8 cellular contexts compared by ENCODE assay signal in the genomic region with DNA sequence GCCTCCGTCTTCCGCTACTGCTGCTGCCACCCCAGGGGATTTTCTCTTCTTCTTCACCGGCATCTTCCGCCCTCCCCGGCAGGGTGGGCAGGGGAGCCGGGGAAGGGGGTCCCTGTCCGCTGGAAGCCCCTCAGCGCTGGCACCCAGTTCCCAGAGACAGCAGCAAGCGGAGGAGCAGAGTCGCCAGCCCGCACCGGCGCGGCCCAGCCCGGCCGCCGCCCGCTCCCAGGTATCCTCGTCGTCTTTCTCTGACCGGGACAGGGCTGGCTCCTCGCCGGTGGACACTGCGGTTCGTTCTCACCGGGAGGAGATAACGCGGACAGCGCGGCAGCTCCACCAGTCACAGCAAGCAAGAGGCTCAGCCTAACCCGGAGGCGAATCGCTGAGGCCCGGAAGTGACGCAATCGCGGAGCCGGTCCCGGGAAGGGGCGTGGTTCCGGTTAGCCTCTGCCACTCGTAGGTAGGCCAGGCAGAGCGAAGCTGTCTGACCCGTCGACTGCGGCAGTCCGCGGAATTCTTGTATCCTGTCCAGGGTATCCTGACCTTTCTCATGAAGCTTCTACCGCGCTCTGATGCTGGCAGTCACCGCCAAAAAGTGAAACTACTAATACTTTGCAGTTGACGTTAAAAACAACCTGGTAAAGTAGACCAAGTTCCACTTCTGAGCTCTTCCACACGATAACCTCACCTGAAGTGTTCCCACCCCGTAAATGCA. TPM values are rescaled to one million over a fixed set of nuclear protein-coding genes. Genes with fewer than 3 reads are reported as not detected.
DNase-seq lines count a peak whose midpoint lies in the region; ATAC-seq, FAIRE-seq and TF ChIP-seq lines count a peak whose summit lies in the region.

A gene (minus strand): TSS at position 351 of the 715 bp plus-strand sequence. CDS start 288 bp downstream, at position 63.

- H3K27me3 ChIP-seq in right atrium auricular region (no peaks in the 10 kb centered on the region), psoas muscle (ENCODE audit: insufficient read depth in 3 of 3, low read length in 2 of 3) (peaks cover 0 to 16% (median 2%) of the 10 kb centered on the region in 3 donors)

- TF ChIP-seq CTCF in right atrium auricular region (IDR thresholded peaks at IDR 0.05) (no peak), psoas muscle (IDR thresholded peaks at IDR 0.05) (no peak)

- H3K27ac ChIP-seq in right atrium auricular region, result peak within 1 kb of the TSS; percentile 88 to 92
- H3K27ac ChIP-seq in psoas muscle, result peak within 1 kb of the TSS; percentile 89

- DNase-seq in NCI-H187 treated with DMSO at 0.1 percent for 48 hours (lab: John Stamatoyannopoulos, UW) (peak; percentile 27), anterior cingulate cortex (lab: John Stamatoyannopoulos, UW) (peak; percentile 28 to 97 (median 93)), right atrium auricular region (ENCODE audit: low spot score) (peak; percentile 98), psoas muscle (peak; percentile 95 to 98), urothelium cell line (ENCODE audit: low spot score) (peak; percentile 97)

- FAIRE-seq in urothelium cell line (lab: Jason Lieb, UNC), result peak; percentile 86

- intact Hi-C loops in T-helper 2 cell treated with Interferon-gamma antibody and Interleukin-4, amounts not matched to agents 100 ng/mL and 5 ng/mL, for 36 hours (cut with micrococcal nuclease), result loop anchor here (1.0 to 5.0 kb wide), 4 partner anchors 17 to 56 kb away; a partner anchor contains a TSS
- intact Hi-C loops in psoas muscle (cut with DNase I), result no loop called here

- peaks cover 0 to 28% of the 10 kb centered on the region in 2 donors for H3K4me1 ChIP-seq in right atrium auricular region
- peaks cover 24% of the 10 kb centered on the region for H3K4me1 ChIP-seq in psoas muscle

- H3K9me3 ChIP-seq in right atrium auricular region (no peaks in the 10 kb centered on the region), psoas muscle (no peaks in the 10 kb centered on the region)

- 0% methylated on average over 52 to 54 of the region's 54 CpGs for WGBS in psoas muscle, 3 donors

- no peaks in the 10 kb centered on the region for H3K36me3 ChIP-seq in right atrium auricular region
- H3K36me3 ChIP-seq in psoas muscle (ENCODE audit: insufficient read depth in 1 of 2, low read depth in 1 of 2), result peaks cover 0 to 18% of the 10 kb centered on the region in 2 donors

- ATAC-seq in GM18499 (IDR thresholded peaks at IDR 0.05; ENCODE audit: insufficient read depth, unreplicated experiment) (peak; percentile 98), HG02943 (IDR thresholded peaks at IDR 0.05; ENCODE audit: low read depth, unreplicated experiment) (peak; percentile 100), psoas muscle (peak; percentile 100)

- H3K4me3 ChIP-seq in right atrium auricular region (peak within 1 kb of the TSS; percentile 95 to 98), psoas muscle (peak within 1 kb of the TSS; percentile 98)

RNA-seq across cellular contexts. Expression of the gene that starts here (rescaled TPM):
- 30.7 and 31.8 TPM in 2 replicates for total RNA-seq in T-helper 2 cell treated with Interferon-gamma antibody and Interleukin-4, amounts not matched to agents 100 ng/mL and 5 ng/mL, for 36 hours
- 10 to 100 TPM; 25.5 to 28.7 TPM for total RNA-seq in right atrium auricular region
- 10 to 100 TPM; 19.5 to 27.0 (median 25.9) TPM for total RNA-seq in psoas muscle
- polyA plus RNA-seq in psoas muscle, result 10 to 100 TPM; 22.2 to 58.7 (median 58.1) TPM

Comparison
In these comparisons a context has a peak if more than half of its experiments do, and no peak if none do; other contexts are left out.
1. Peak in every context shown above with its lines: DNase-seq, ATAC-seq, H3K4me3 ChIP-seq and H3K27ac ChIP-seq.
2. DNase-seq: peak in every context shown above with its lines; median percentile 98 in right atrium auricular region; 97 in urothelium cell line; 96 in psoas muscle; 93 in anterior cingulate cortex; 27 in NCI-H187 treated with DMSO at 0.1 percent for 48 hours.